ENCODE assay signal across 16 cellular contexts in genomic region chr6:163323274-163323673, GRCh38.
A peak's percentile ranks its signal among the peaks of the same experiment; 100 is the strongest.
DNase-seq lines count a peak whose midpoint lies in the region; ATAC-seq, FAIRE-seq and TF ChIP-seq lines count a peak whose summit lies in the region.
"Had no signal": no experiment of that assay in that cellular context is flagged by ENCODE, and none has a peak within 500 bp of the region (broad histone marks: within the 10 kb centered on the region; RNA-seq: fewer than 3 reads in every experiment).

No MANE protein-coding gene starts in this region.

- peaks cover 27% of the 10 kb centered on the region for H3K4me1 ChIP-seq in A549
- H3K4me1 ChIP-seq in K562 (replicated peaks in 1 of 2; ENCODE audit: control insufficient read depth in 2 of 2, insufficient read depth in 2 of 2, low read length in 2 of 2) = no peaks in the 10 kb centered on the region

- WGBS in A549 (ENCODE audit: missing lambda C conversion rate) = 94% methylated on average over 12 of the region's 13 CpGs
- 0% methylated on average over 13 of the region's 13 CpGs for WGBS in K562 (ENCODE audit: insufficient coverage, low coverage, missing lambda C conversion rate)

- TF ChIP-seq CTCF in A549 (IDR thresholded peaks at IDR 0.05) (no peak), K562 (IDR thresholded peaks at IDR 0.05 in 2 of 3, conservative IDR thresholded peaks at IDR 0.05 in 1 of 3; ENCODE audit: insufficient read depth in 2 of 3, low read depth in 1 of 3, low read length in 3 of 3) (no peak)

- ATAC-seq in A549 (no peak), K562 (no peak), left lobe of liver (no peak), GM18867 (IDR thresholded peaks at IDR 0.05; ENCODE audit: unreplicated experiment) (no peak), GM18502 (IDR thresholded peaks at IDR 0.05; ENCODE audit: poor library complexity, unreplicated experiment) (no peak)
- ATAC-seq: GM23338 had no signal

- peaks cover 49 to 50% of the 10 kb centered on the region in 2 experiments for H3K27me3 ChIP-seq in K562 (ENCODE audit: control insufficient read depth in 2 of 2, insufficient read depth in 2 of 2, low read length in 2 of 2)

- CTCF ChIA-PET in A549 (lab: Yijun Ruan, JAX) = interaction anchor here (0.7 to 1.1 kb wide), 2 partner anchors 12 to 89 kb away, joined by 3 to 4 read pairs; no protein-coding TSS in a partner anchor
- CTCF ChIA-PET in K562 (lab: Yijun Ruan, JAX; ENCODE audit: low intra/inter-chr PET ratio) = no interaction called here

- H3K4me3 ChIP-seq in A549 (no peak overlapping the region), K562 (no peak overlapping the region)
- H3K4me3 ChIP-seq: GM23338 had no signal

- TF ChIP-seq POLR2A in A549 (IDR thresholded peaks at IDR 0.05; ENCODE audit: low read length) = no peak
- no peak for TF ChIP-seq POLR2A in K562 (conservative IDR thresholded peaks at IDR 0.05)

- H4K20me1 ChIP-seq in K562 (replicated peaks; ENCODE audit: control insufficient read depth, insufficient read depth, low read length) = no peaks in the 10 kb centered on the region

- H3K9me1 ChIP-seq in K562 (ENCODE audit: control insufficient read depth, insufficient read depth, low read length) = no peaks in the 10 kb centered on the region

- H3K9me3 ChIP-seq in A549 = no peaks in the 10 kb centered on the region
- H3K9me3 ChIP-seq in K562 (replicated peaks; ENCODE audit: control insufficient read depth, insufficient read depth, low read depth, low read length) = no peaks in the 10 kb centered on the region

- no TSS peak for BruUV-seq in K562 (replicated peaks; lab: Mats Ljungman, UMichigan)

- DNase-seq in A549 (ENCODE audit: low read depth in 1 of 2, low spot score in 1 of 2) (no peak), K562 (ENCODE audit: extremely low read depth in 1 of 4, low spot score in 3 of 4) (no peak), left lobe of liver (ENCODE audit: low spot score) (peak; percentile 43), substantia nigra (lab: John Stamatoyannopoulos, UW) (peak in 1 of 49 donors; percentile 31), NCI-H1930 (lab: John Stamatoyannopoulos, UW) (no peak), SKM-1 treated with dmso at 0.1 percent for 144 hours (lab: John Stamatoyannopoulos, UW; ENCODE audit: unreplicated experiment) (no peak)
- DNase-seq: 8988T; Calu3; CD4-positive, alpha-beta T cell; DMS79; H7 had no signal

- no peaks in the 10 kb centered on the region for H3K36me3 ChIP-seq in K562 (ENCODE audit: control insufficient read depth, insufficient read depth, low read length)

- POLR2A ChIA-PET in A549 (lab: Yijun Ruan, JAX) = no interaction called here
- POLR2A ChIA-PET in K562 (lab: Yijun Ruan, JAX) = interaction anchor here (0.6 kb wide), 1 partner anchor 633 kb away, joined by 3 read pairs; no protein-coding TSS in a partner anchor

- H3K4me2 ChIP-seq in A549 (no peak overlapping the region; the same call in 2 of the 3 replicates), K562 (ENCODE audit: insufficient read depth, low read length) (no peak overlapping the region)
- H3K4me2 ChIP-seq: GM23338 had no signal

- TF ChIP-seq RAD21 in A549 (conservative IDR thresholded peaks at IDR 0.05 in 1 of 2, IDR thresholded peaks at IDR 0.05 in 1 of 2) (no peak), K562 (CRISPR knock-in tag; conservative IDR thresholded peaks at IDR 0.05 in 1 of 2, IDR thresholded peaks at IDR 0.05 in 1 of 2) (no peak)

- intact Hi-C loops in K562 (cut with micrococcal nuclease) = no loop called here

- FAIRE-seq in A549 (lab: Jason Lieb, UNC) = no peak
- FAIRE-seq in K562 (lab: Jason Lieb, UNC) = no peak
- FAIRE-seq: G401.6, GM12892 had no signal

- H2AFZ ChIP-seq in K562 (ENCODE audit: low read depth, low read length) = no peak overlapping the region
- H2AFZ ChIP-seq: GM23338 had no signal

- no peak overlapping the region for H3K9ac ChIP-seq in K562 (ENCODE audit: insufficient read depth in 1 of 2, low read depth in 2 of 2, low read length in 2 of 2)

- H3K27ac ChIP-seq in A549 (peak overlapping the region; percentile 70 to 71; a peak in 4 of 6 replicates), K562 (ENCODE audit: extremely low read depth, low read depth, low read length) (no peak overlapping the region), substantia nigra (ENCODE audit: low read depth, low read length, poor library complexity, severe bottlenecking) (peak overlapping the region; percentile 100)

- TF ChIP-seq EP300 in A549 (IDR thresholded peaks at IDR 0.05) = no peak
- no peak for TF ChIP-seq EP300 in K562 (IDR thresholded peaks at IDR 0.05; ENCODE audit: low read length)

- in situ Hi-C loops in K562 (cut with MboI) = no loop called here

- no peaks in the 10 kb centered on the region for H3K79me2 ChIP-seq in K562 (ENCODE audit: control insufficient read depth, insufficient read depth, low read length)

TF ChIP-seq in A549, 52 proteins besides CTCF, POLR2A, EP300 and RAD21:
- no peak for TF ChIP-seq RNF2 (IDR thresholded peaks at IDR 0.05; ENCODE audit: borderline replicate concordance, low read depth)
- TF ChIP-seq MAZ (IDR thresholded peaks at IDR 0.05; ENCODE audit: borderline replicate concordance, low read depth, low read length) = no peak
- TF ChIP-seq SREBF2 (IDR thresholded peaks at IDR 0.05) = no peak
- no peak for TF ChIP-seq ESRRA (IDR thresholded peaks at IDR 0.05; ENCODE audit: borderline replicate concordance, low read length)
- TF ChIP-seq REST (IDR thresholded peaks at IDR 0.05) = no peak

TF ChIP-seq in K562, 482 proteins besides CTCF, POLR2A, EP300 and RAD21:
- TF ChIP-seq USF2 (CRISPR knock-in tag; IDR thresholded peaks at IDR 0.05) (peak; percentile 31; the same call in 1 of the 2 replicates), SFPQ (IDR thresholded peaks at IDR 0.05; ENCODE audit: low read depth, low read length) (no peak)
TF ChIP-seq in K562: peak in this region for 1.

Comparison
In these comparisons a context has a peak if more than half of its experiments do, and no peak if none do; other contexts are left out.
1. Of the 35 proteins assayed by ChIP-seq in both K562 and A549: peak only in K562: USF2; only in A549: none; in both: none; in neither: 34.